ENCODE assay signal across 25 cellular contexts in genomic region chr5:2006971-2007291, GRCh38.
"Had no signal": no experiment of that assay in that cellular context is flagged by ENCODE, and none has a peak within 500 bp of the region (broad histone marks: within the 10 kb centered on the region; RNA-seq: fewer than 3 reads in every experiment).

No MANE protein-coding gene starts in this region.

- H3K36me3 ChIP-seq: esophagus squamous epithelium, heart right ventricle, pancreas, right lobe of liver, thoracic aorta, tibial nerve, upper lobe of left lung had no signal

- ATAC-seq: naive thymus-derived CD8-positive, alpha-beta T cell; pancreas; right lobe of liver had no signal

- H3K36me3 Mint-ChIP-seq: naive thymus-derived CD8-positive, alpha-beta T cell had no signal

- H3K4me3 ChIP-seq: esophagus squamous epithelium, pancreas, right lobe of liver, thoracic aorta, tibial nerve, upper lobe of left lung had no signal

- H3K27me3 ChIP-seq: pancreas, right lobe of liver, tibial nerve, upper lobe of left lung had no signal

- H3K9me3 ChIP-seq: esophagus squamous epithelium, heart right ventricle, pancreas, right lobe of liver, thoracic aorta, upper lobe of left lung had no signal

- H3K27ac Mint-ChIP-seq: naive thymus-derived CD8-positive, alpha-beta T cell; nephron progenitor cell had no signal

- H3K4me1 Mint-ChIP-seq: central memory CD8-positive, alpha-beta T cell; naive thymus-derived CD8-positive, alpha-beta T cell had no signal

- DNase-seq: dermis blood vessel endothelial cell; effector memory CD4-positive, alpha-beta T cell; erythroblast; esophagus squamous epithelium; foreskin melanocyte; glutamatergic neuron; heart right ventricle; hippocampal formation; kidney glomerular epithelial cell; left ventricle myocardium superior; mesendoderm; naive thymus-derived CD8-positive, alpha-beta T cell; nephron progenitor cell; occipital lobe; pancreas; retina; right lobe of liver; small intestine; stimulated activated CD4-positive, alpha-beta T cell treated with anti-CD3 and anti-CD28 coated beads, Interleukin-15, amount 100 ng/mL, for 24 hours; stimulated activated CD4-positive, alpha-beta T cell treated with anti-CD3 and anti-CD28 coated beads, Interleukin-2, amount 100 ng/mL, for 48 hours; stimulated activated naive CD4-positive, alpha-beta T cell treated with Interleukin-2 at 50 U/mL for 16 hours had no signal

- H3K4me3 Mint-ChIP-seq: central memory CD8-positive, alpha-beta T cell; naive thymus-derived CD8-positive, alpha-beta T cell; nephron progenitor cell had no signal

- H3K27ac ChIP-seq: pancreas, right lobe of liver, thoracic aorta, tibial nerve, upper lobe of left lung had no signal

- H3K4me1 ChIP-seq: pancreas, right lobe of liver, tibial nerve had no signal

- H3K9me3 Mint-ChIP-seq: central memory CD8-positive, alpha-beta T cell; naive thymus-derived CD8-positive, alpha-beta T cell; nephron progenitor cell had no signal
